ENCODE assay signal across 21 cellular contexts in genomic region chr4:163612762-163613161, GRCh38.
A peak's percentile ranks its signal among the peaks of the same experiment; 100 is the strongest.
DNase-seq lines count a peak whose midpoint lies in the region; ATAC-seq and TF ChIP-seq lines count a peak whose summit lies in the region.
"Had no signal": no experiment of that assay in that cellular context is flagged by ENCODE, and none has a peak within 500 bp of the region (broad histone marks: within the 10 kb centered on the region; RNA-seq: fewer than 3 reads in every experiment).

No MANE protein-coding gene starts in this region.

- H3K36me3 Mint-ChIP-seq in CD14-positive monocyte: peaks cover 21 to 33% of the 10 kb centered on the region in 2 donors
- H3K36me3 Mint-ChIP-seq in activated CD8-positive, alpha-beta T cell treated with anti-CD3 and anti-CD28 coated beads, Interleukin-2, amount 10 ng/mL, durations not matched to agents 7 days and 5 days (ENCODE audit: low read depth): no peaks in the 10 kb centered on the region

- peaks cover 0 to 3% (median 0%) of the 10 kb centered on the region in 3 donors for H3K27me3 Mint-ChIP-seq in CD14-positive monocyte (ENCODE audit: low read depth in 3 of 3)
- peaks cover 3% of the 10 kb centered on the region for H3K27me3 Mint-ChIP-seq in activated CD8-positive, alpha-beta T cell treated with anti-CD3 and anti-CD28 coated beads, Interleukin-2, amount 10 ng/mL, durations not matched to agents 7 days and 5 days (ENCODE audit: low read depth)

- no peaks in the 10 kb centered on the region for H3K27me3 ChIP-seq in dorsolateral prefrontal cortex
- no peaks in the 10 kb centered on the region for H3K27me3 ChIP-seq in effector memory CD4-positive, alpha-beta T cell (replicated peaks; ENCODE audit: control insufficient read depth, insufficient read depth, low read length, poor library complexity, severe bottlenecking)
- H3K27me3 ChIP-seq: foreskin keratinocyte had no signal

- intact Hi-C loops in CD14-positive monocyte (cut with micrococcal nuclease): loop anchor here in 1 of 2 donors (5.0 kb wide), 1 partner anchor 55 kb away; no protein-coding TSS in a partner anchor
- intact Hi-C loops in dorsolateral prefrontal cortex (cut with DNase I): no loop called here

- CTCF ChIA-PET in activated CD8-positive, alpha-beta T cell treated with anti-CD3 and anti-CD28 coated beads, Interleukin-2, amount 10 ng/mL, durations not matched to agents 7 days and 5 days (lab: Charles Lee): no interaction called here

- POLR2A ChIA-PET in activated CD8-positive, alpha-beta T cell treated with anti-CD3 and anti-CD28 coated beads, Interleukin-2, amount 10 ng/mL, durations not matched to agents 7 days and 5 days (lab: Charles Lee): no interaction called here

- peak overlapping the region in 40 of 59 donors; percentile 6 to 55 (median 28) for H3K4me3 ChIP-seq in dorsolateral prefrontal cortex
- peak overlapping the region in 6 of 7 experiments; percentile 10 to 18 (median 16) for H3K4me3 ChIP-seq in skin epidermis
- H3K4me3 ChIP-seq in effector memory CD4-positive, alpha-beta T cell (ENCODE audit: insufficient read depth, low read depth, low read length, poor library complexity, severe bottlenecking): no peak overlapping the region

- H3K9me3 ChIP-seq in effector memory CD4-positive, alpha-beta T cell (ENCODE audit: control insufficient read depth, low read length): no peaks in the 10 kb centered on the region
- H3K9me3 ChIP-seq: pancreas had no signal

- H3K4me1 ChIP-seq in effector memory CD4-positive, alpha-beta T cell (ENCODE audit: control insufficient read depth, insufficient read depth, low read length, poor library complexity, severe bottlenecking): no peaks in the 10 kb centered on the region
- H3K4me1 ChIP-seq: foreskin keratinocyte, pancreas had no signal

- H3K27ac Mint-ChIP-seq in CD14-positive monocyte: peak overlapping the region; percentile 82 to 94 (median 91)
- no peak overlapping the region for H3K27ac Mint-ChIP-seq in activated CD8-positive, alpha-beta T cell treated with anti-CD3 and anti-CD28 coated beads, Interleukin-2, amount 10 ng/mL, durations not matched to agents 7 days and 5 days

- peaks cover 0 to 7% (median 0%) of the 10 kb centered on the region in 7 donors for H3K9me3 Mint-ChIP-seq in CD14-positive monocyte
- H3K9me3 Mint-ChIP-seq in activated CD8-positive, alpha-beta T cell treated with anti-CD3 and anti-CD28 coated beads, Interleukin-2, amount 10 ng/mL, durations not matched to agents 7 days and 5 days (ENCODE audit: insufficient read depth): no peaks in the 10 kb centered on the region

- H3K27ac ChIP-seq in dorsolateral prefrontal cortex (peak overlapping the region in 6 of 59 donors; percentile 15 to 39 (median 24)), skin epidermis (peak overlapping the region in 13 of 21 experiments; percentile 28 to 82 (median 53))
- H3K27ac ChIP-seq in effector memory CD4-positive, alpha-beta T cell (ENCODE audit: insufficient read depth, low read length, poor library complexity, severe bottlenecking): no peak overlapping the region
- H3K27ac ChIP-seq: foreskin keratinocyte, pancreas had no signal

- DNase-seq in CD14-positive monocyte (ENCODE audit: low spot score) (no peak), dorsolateral prefrontal cortex (no peak), OCI-M2 (lab: John Stamatoyannopoulos, UW; ENCODE audit: unreplicated experiment) (no peak)
- DNase-seq in effector memory CD4-positive, alpha-beta T cell: no peak
- no peak for DNase-seq in activated CD8-positive, alpha-beta T cell treated with anti-CD3 and anti-CD28 coated beads, Interleukin-2, amount 10 ng/mL, durations not matched to agents 7 days and 5 days
- DNase-seq: activated CD4-positive, alpha-beta T cell treated with anti-CD3 and anti-CD28 coated beads for 1 hour; activated effector memory CD4-positive, alpha-beta T cell treated with Interleukin-2 at 50 U/mL for 16 hours; COR-L47; EL; foreskin keratinocyte; KG1; left cardiac atrium; NCI-H1048; NCI-H2081; NCI-H524 treated with DMSO at 0.1 percent for 48 hours; OCI-M1; pancreas; T1000 had no signal

- no peaks in the 10 kb centered on the region for H3K36me3 ChIP-seq in effector memory CD4-positive, alpha-beta T cell (ENCODE audit: control insufficient read depth, insufficient read depth, low read length)
- H3K36me3 ChIP-seq: pancreas had no signal

- peak; percentile 33 for ATAC-seq in HG02852 (IDR thresholded peaks at IDR 0.05; ENCODE audit: unreplicated experiment)
- ATAC-seq in HG03460 (IDR thresholded peaks at IDR 0.05; ENCODE audit: unreplicated experiment): no peak
- no peak for ATAC-seq in activated CD8-positive, alpha-beta T cell treated with anti-CD3 and anti-CD28 coated beads, Interleukin-2, amount 10 ng/mL, durations not matched to agents 7 days and 5 days
- ATAC-seq: foreskin keratinocyte had no signal

- no peak for TF ChIP-seq CTCF in CD14-positive monocyte (IDR thresholded peaks at IDR 0.05)
- TF ChIP-seq CTCF in dorsolateral prefrontal cortex (IDR thresholded peaks at IDR 0.05 in 54 of 56, conservative IDR thresholded peaks at IDR 0.05 in 2 of 56; ENCODE audit: low read depth in 1 of 56, partially characterized antibody in 56 of 56): no peak

- H3K4me1 Mint-ChIP-seq in CD14-positive monocyte: peaks cover 45% of the 10 kb centered on the region
- H3K4me1 Mint-ChIP-seq in activated CD8-positive, alpha-beta T cell treated with anti-CD3 and anti-CD28 coated beads, Interleukin-2, amount 10 ng/mL, durations not matched to agents 7 days and 5 days (ENCODE audit: low read depth): no peaks in the 10 kb centered on the region

- H3K4me3 Mint-ChIP-seq in CD14-positive monocyte: peak overlapping the region; percentile 81 to 97
- no peak overlapping the region for H3K4me3 Mint-ChIP-seq in activated CD8-positive, alpha-beta T cell treated with anti-CD3 and anti-CD28 coated beads, Interleukin-2, amount 10 ng/mL, durations not matched to agents 7 days and 5 days
